Comparison of ENCODE assay signal across 10 cellular contexts in genomic region chr1:5770981-5771765, GRCh38.
DNase-seq lines count a peak whose midpoint lies in the region; ATAC-seq and TF ChIP-seq lines count a peak whose summit lies in the region.
"Had no signal": no experiment of that assay in that cellular context is flagged by ENCODE, and none has a peak within 500 bp of the region (broad histone marks: within the 10 kb centered on the region; RNA-seq: fewer than 3 reads in every experiment).

No MANE protein-coding gene starts in this region.

- H3K4me1 ChIP-seq in RWPE2 (ENCODE audit: insufficient read depth, poor library complexity, severe bottlenecking) (no peaks in the 10 kb centered on the region), heart left ventricle (peaks cover 0 to 14% (median 0%) of the 10 kb centered on the region in 12 donors), thoracic aorta (ENCODE audit: control insufficient read depth in 1 of 2, low read depth in 2 of 2) (no peaks in the 10 kb centered on the region)

- TF ChIP-seq CTCF in RWPE2 (IDR thresholded peaks at IDR 0.05; ENCODE audit: poor library complexity, severe bottlenecking) (no peak), heart left ventricle (IDR thresholded peaks at IDR 0.05) (no peak), thoracic aorta (IDR thresholded peaks at IDR 0.05) (no peak)

- H3K27me3 ChIP-seq in RWPE2 (ENCODE audit: insufficient read depth, poor library complexity, severe bottlenecking) (peaks cover 30% of the 10 kb centered on the region), heart left ventricle (peaks cover 0 to 33% (median 4%) of the 10 kb centered on the region in 9 donors), thoracic aorta (replicated peaks; ENCODE audit: insufficient read depth) (no peaks in the 10 kb centered on the region)
- H3K27me3 ChIP-seq: body of pancreas had no signal

- TF ChIP-seq POLR2A in heart left ventricle (IDR thresholded peaks at IDR 0.05) = no peak

- 4 to 8% (median 7%) methylated on average over 8 to 23 of the region's 23 CpGs for WGBS in heart left ventricle, 4 donors

- H3K27ac ChIP-seq in RWPE2 (ENCODE audit: poor library complexity, severe bottlenecking) = no peak overlapping the region
- H3K27ac ChIP-seq in heart left ventricle = no peak overlapping the region
- no peak overlapping the region for H3K27ac ChIP-seq in thoracic aorta
- H3K27ac ChIP-seq: body of pancreas had no signal

- no peaks in the 10 kb centered on the region for H3K9me3 ChIP-seq in RWPE2 (ENCODE audit: severe bottlenecking)
- H3K9me3 ChIP-seq in heart left ventricle = no peaks in the 10 kb centered on the region
- H3K9me3 ChIP-seq in thoracic aorta = no peaks in the 10 kb centered on the region
- H3K9me3 ChIP-seq: body of pancreas had no signal

- intact Hi-C loops in heart left ventricle (cut with DNase I) = no loop called here

- no peak overlapping the region for H3K4me3 ChIP-seq in RWPE2 (ENCODE audit: severe bottlenecking)
- H3K4me3 ChIP-seq in heart left ventricle = peak overlapping the region in 4 of 12 donors; percentile 7 to 37 (median 10)
- H3K4me3 ChIP-seq in thoracic aorta = peak overlapping the region; percentile 21
- H3K4me3 ChIP-seq: body of pancreas had no signal

- DNase-seq in NCI-H187 (lab: John Stamatoyannopoulos, UW) = peak; percentile 26 to 66
- no peak for DNase-seq in NCI-H187 treated with DMSO at 0.1 percent for 48 hours (lab: John Stamatoyannopoulos, UW)
- DNase-seq in RWPE2 (ENCODE audit: low spot score) = no peak
- peak in 2 of 5 donors; percentile 25 to 40 for DNase-seq in heart left ventricle
- no peak for DNase-seq in thoracic aorta (ENCODE audit: low spot score)
- no peak for DNase-seq in mesenteric fat pad (ENCODE audit: low spot score)
- DNase-seq in NCI-H146 (lab: John Stamatoyannopoulos, UW) = no peak
- DNase-seq: activated CD4-positive, alpha-beta T cell treated with anti-CD3 and anti-CD28 coated beads, Interleukin-2, amount 50 U/mL, for 48 hours had no signal

- 0 out of 3 replicates have a peak, but pooled peaks have one; percentile 27 for ATAC-seq in RWPE2 (ENCODE audit: low read depth)
- ATAC-seq in heart left ventricle = peak in 3 of 4 donors; percentile 18 to 47 (median 31)
- no peak for ATAC-seq in thoracic aorta (ENCODE audit: insufficient number of reproducible peaks, low FRiP score, low read depth)
- ATAC-seq in GM19395 (IDR thresholded peaks at IDR 0.05; ENCODE audit: unreplicated experiment) = no peak
- ATAC-seq: body of pancreas had no signal

- no peaks in the 10 kb centered on the region for H3K36me3 ChIP-seq in RWPE2 (ENCODE audit: low read depth)
- no peaks in the 10 kb centered on the region for H3K36me3 ChIP-seq in heart left ventricle
- no peaks in the 10 kb centered on the region for H3K36me3 ChIP-seq in thoracic aorta

Comparison
In these comparisons a context has a peak if more than half of its experiments do, and no peak if none do; other contexts are left out.
1. DNase-seq: peak in NCI-H187 (2 of 2); none in NCI-H187 treated with DMSO at 0.1 percent for 48 hours (single experiment), RWPE2 (single experiment), thoracic aorta (single experiment), mesenteric fat pad (single experiment) and NCI-H146 (single experiment).
2. ATAC-seq: peak in RWPE2 (single experiment) and heart left ventricle (3 of 4); none in thoracic aorta (single experiment) and GM19395 (single experiment).